ENCODE assay signal across 27 cellular contexts in genomic region chr10:52259428-52259812, GRCh38. TPM values are rescaled to one million over a fixed set of nuclear protein-coding genes. Genes with fewer than 3 reads are reported as not detected.
"Had no signal": no experiment of that assay in that cellular context is flagged by ENCODE, and none has a peak within 500 bp of the region (broad histone marks: within the 10 kb centered on the region; RNA-seq: fewer than 3 reads in every experiment).

No MANE protein-coding gene starts in this region.

- H3K9me3 Mint-ChIP-seq: immature natural killer cell; memory B cell; naive B cell; natural killer cell treated with Interleukin-12 subunit alpha and Interleukin-12 subunit beta and Interleukin-15 and Interleukin-18, amount 100 ng/mL, for 72 hours; neural crest cell; stimulated activated naive CD8-positive, alpha-beta T cell treated with anti-CD3 and anti-CD28 coated beads, Interleukin-15, amount 100 ng/mL, for 72 hours had no signal

- ATAC-seq: foreskin keratinocyte; left colon; natural killer cell treated with Interleukin-12 subunit alpha and Interleukin-12 subunit beta and Interleukin-15 and Interleukin-18, amount 100 ng/mL, for 72 hours; pancreas; stimulated activated naive CD8-positive, alpha-beta T cell treated with anti-CD3 and anti-CD28 coated beads, Interleukin-15, amount 100 ng/mL, for 72 hours; upper lobe of right lung had no signal

- H3K36me3 ChIP-seq: esophagus muscularis mucosa, neutrophil, pancreas, suprapubic skin, transverse colon, upper lobe of right lung, uterus had no signal

- H3K27ac ChIP-seq: coronary artery, esophagus muscularis mucosa, foreskin keratinocyte, neutrophil, pancreas, suprapubic skin, transverse colon, upper lobe of right lung, uterus had no signal

- H3K4me1 Mint-ChIP-seq: immature natural killer cell; memory B cell; naive B cell; stimulated activated naive CD8-positive, alpha-beta T cell treated with anti-CD3 and anti-CD28 coated beads, Interleukin-15, amount 100 ng/mL, for 72 hours had no signal

- H3K4me3 Mint-ChIP-seq: immature natural killer cell; memory B cell; naive B cell; natural killer cell treated with Interleukin-12 subunit alpha and Interleukin-12 subunit beta and Interleukin-15 and Interleukin-18, amount 100 ng/mL, for 72 hours; neural crest cell; stimulated activated naive CD8-positive, alpha-beta T cell treated with anti-CD3 and anti-CD28 coated beads, Interleukin-15, amount 100 ng/mL, for 72 hours had no signal

- H3K27ac Mint-ChIP-seq: immature natural killer cell; memory B cell; naive B cell; natural killer cell treated with Interleukin-12 subunit alpha and Interleukin-12 subunit beta and Interleukin-15 and Interleukin-18, amount 100 ng/mL, for 72 hours; stimulated activated naive CD8-positive, alpha-beta T cell treated with anti-CD3 and anti-CD28 coated beads, Interleukin-15, amount 100 ng/mL, for 72 hours had no signal

- H3K4me3 ChIP-seq: coronary artery, esophagus muscularis mucosa, lung, pancreas, suprapubic skin, transverse colon, upper lobe of right lung, uterus had no signal

- H3K4me1 ChIP-seq: pancreas, suprapubic skin, transverse colon had no signal

- H3K9me3 ChIP-seq: neutrophil, pancreas, suprapubic skin, transverse colon, upper lobe of right lung, uterus had no signal

- H3K27me3 ChIP-seq: esophagus muscularis mucosa, foreskin keratinocyte, neutrophil, pancreas, suprapubic skin, transverse colon, upper lobe of right lung, uterus had no signal

- DNase-seq: dermis blood vessel endothelial cell; effector memory CD4-positive, alpha-beta T cell; foreskin keratinocyte; hypothalamus; immature natural killer cell; islet precursor cell; kidney glomerular epithelial cell; left colon; naive B cell; pancreas; small intestine; stimulated activated CD4-positive, alpha-beta T cell treated with anti-CD3 and anti-CD28 coated beads, Interleukin-15, amount 100 ng/mL, for 24 hours; stimulated activated CD4-positive, alpha-beta T cell treated with anti-CD3 and anti-CD28 coated beads, Interleukin-2, amount 100 ng/mL, for 48 hours; stimulated activated naive CD4-positive, alpha-beta T cell; stimulated activated naive CD8-positive, alpha-beta T cell treated with anti-CD3 and anti-CD28 coated beads, Interleukin-15, amount 100 ng/mL, for 72 hours; transverse colon; upper lobe of right lung; uterus had no signal

- H3K36me3 Mint-ChIP-seq: immature natural killer cell; memory B cell; naive B cell; natural killer cell treated with Interleukin-12 subunit alpha and Interleukin-12 subunit beta and Interleukin-15 and Interleukin-18, amount 100 ng/mL, for 72 hours had no signal

- H3K27me3 Mint-ChIP-seq: memory B cell; naive B cell; natural killer cell treated with Interleukin-12 subunit alpha and Interleukin-12 subunit beta and Interleukin-15 and Interleukin-18, amount 100 ng/mL, for 72 hours; stimulated activated naive CD8-positive, alpha-beta T cell treated with anti-CD3 and anti-CD28 coated beads, Interleukin-15, amount 100 ng/mL, for 72 hours had no signal

RNA-seq across cellular contexts. Expression of gene DKK1, which starts 54.7 kb away (rescaled TPM):
- total RNA-seq: mononuclear cell; natural killer cell treated with Interleukin-12 subunit alpha and Interleukin-12 subunit beta and Interleukin-15 and Interleukin-18, amount 100 ng/mL, for 72 hours had no signal
- polyA plus RNA-seq: immature natural killer cell had no signal
